ENCODE assay signal across 8 cellular contexts in genomic region chr22:43848366-43849171, GRCh38. TPM values are rescaled to one million over a fixed set of nuclear protein-coding genes. Genes with fewer than 3 reads are reported as not detected.
A peak's percentile ranks its signal among the peaks of the same experiment; 100 is the strongest.
DNase-seq lines count a peak whose midpoint lies in the region; ATAC-seq and TF ChIP-seq lines count a peak whose summit lies in the region.

No MANE protein-coding gene starts in this region.

- H4K91ac ChIP-seq in trophoblast cell (ENCODE audit: low read depth, low read length) = no peak overlapping the region

- H2AK5ac ChIP-seq in trophoblast cell (ENCODE audit: low read length) = no peak overlapping the region

- in situ Hi-C loops in Panc1 (cut with HindIII; ENCODE audit: low pct_unique_long_range_greater_than_20kb, low sequenced_read_pairs) = no loop called here

- no peaks in the 10 kb centered on the region for H3K4me1 ChIP-seq in GM23338 (ENCODE audit: insufficient read depth)
- H3K4me1 ChIP-seq in Panc1 (ENCODE audit: control insufficient read depth, insufficient read depth, low read length) = no peaks in the 10 kb centered on the region
- H3K4me1 ChIP-seq in left ventricle myocardium inferior = peaks cover 4% of the 10 kb centered on the region
- no peaks in the 10 kb centered on the region for H3K4me1 ChIP-seq in trophoblast cell (ENCODE audit: control insufficient read depth in 1 of 2, insufficient read depth in 2 of 2, low read length in 2 of 2)

- POLR2A ChIA-PET in Panc1 (lab: Charles Lee) = no interaction called here

- H3K18ac ChIP-seq in trophoblast cell (ENCODE audit: low read length) = no peak overlapping the region

- no peak overlapping the region for H4K8ac ChIP-seq in trophoblast cell (ENCODE audit: low read depth, low read length)

- no peak overlapping the region for H2AFZ ChIP-seq in GM23338
- H2AFZ ChIP-seq in trophoblast cell (ENCODE audit: insufficient read depth, low read length, poor library complexity) = no peak overlapping the region

- H3F3A ChIP-seq in GM23338 (replicated peaks; ENCODE audit: low read depth) = no peaks in the 10 kb centered on the region

- no peak overlapping the region for H3K4me3 Mint-ChIP-seq in GM23338

- BruUV-seq in Panc1 (replicated peaks; lab: Mats Ljungman, UMichigan) = no TSS peak

- no peaks in the 10 kb centered on the region for H3K9me2 ChIP-seq in GM23338 (ENCODE audit: insufficient read depth)

- peaks cover 7% of the 10 kb centered on the region for H3K27me3 Mint-ChIP-seq in GM23338 (ENCODE audit: insufficient read depth, low read depth, poor library complexity)

- no CpG with 5 or more reads among the region's 16 CpGs for WGBS in trophoblast cell (ENCODE audit: extremely low coverage, insufficient coverage, insufficient read length)

- H3K27ac ChIP-seq in 22Rv1 (no peak overlapping the region), GM23338 (ENCODE audit: low read depth) (no peak overlapping the region), Panc1 (ENCODE audit: low read length) (no peak overlapping the region), left ventricle myocardium inferior (replicated peaks) (no peak overlapping the region), trophoblast cell (ENCODE audit: low read depth, low read length) (no peak overlapping the region)

- H3K36me3 ChIP-seq in GM23338 (ENCODE audit: insufficient read depth) = no peaks in the 10 kb centered on the region
- no peaks in the 10 kb centered on the region for H3K36me3 ChIP-seq in Panc1 (ENCODE audit: control insufficient read depth, insufficient read depth, low read length)
- H3K36me3 ChIP-seq in left ventricle myocardium inferior = no peaks in the 10 kb centered on the region
- H3K36me3 ChIP-seq in trophoblast cell (ENCODE audit: control insufficient read depth in 1 of 2, insufficient read depth in 2 of 2, low read length in 2 of 2) = no peaks in the 10 kb centered on the region

- intact Hi-C loops in Panc1 (cut with micrococcal nuclease; ENCODE audit: unreplicated experiment) (no loop called here), left ventricle myocardium inferior (cut with micrococcal nuclease) (no loop called here)

- peaks cover 3% of the 10 kb centered on the region for H4K20me1 ChIP-seq in GM23338 (replicated peaks; ENCODE audit: insufficient read depth)

- H3K14ac ChIP-seq in trophoblast cell (ENCODE audit: low read length) = no peak overlapping the region

- H3K4me1 Mint-ChIP-seq in GM23338 = peaks cover 45% of the 10 kb centered on the region

- TF ChIP-seq CTCF in 22Rv1 (IDR thresholded peaks at IDR 0.05) (peak; percentile 62), GM23338 (conservative IDR thresholded peaks at IDR 0.05; ENCODE audit: low read depth in 2 of 2) (peak; percentile 42 to 56), Panc1 (IDR thresholded peaks at IDR 0.05) (no peak; the same call in 1 of the 2 replicates), left ventricle myocardium inferior (IDR thresholded peaks at IDR 0.05; ENCODE audit: borderline replicate concordance) (peak; percentile 64)

- H3K9ac ChIP-seq in trophoblast cell (ENCODE audit: low read length) = no peak overlapping the region

- H2BK5ac ChIP-seq in trophoblast cell (ENCODE audit: low read depth, low read length, poor library complexity) = no peak overlapping the region

- ATAC-seq in GM23338 = peak; percentile 55
- 0 out of 2 replicates have a peak, but pooled peaks have one; percentile 65 for ATAC-seq in Panc1
- no peak for ATAC-seq in HG03175 (IDR thresholded peaks at IDR 0.05; ENCODE audit: unreplicated experiment)
- ATAC-seq in HG03045 (IDR thresholded peaks at IDR 0.05; ENCODE audit: unreplicated experiment) = no peak

- H3K27me3 ChIP-seq in GM23338 (ENCODE audit: insufficient read depth) (no peaks in the 10 kb centered on the region), Panc1 (ENCODE audit: control insufficient read depth, insufficient read depth, low read length) (no peaks in the 10 kb centered on the region), left ventricle myocardium inferior (ENCODE audit: low read depth) (peaks cover 55% of the 10 kb centered on the region), trophoblast cell (ENCODE audit: insufficient read depth, low read length) (no peaks in the 10 kb centered on the region)

- H2BK12ac ChIP-seq in trophoblast cell (ENCODE audit: low read length) = no peak overlapping the region

- H3K4me3 ChIP-seq in GM23338 (no peak overlapping the region), Panc1 (ENCODE audit: low read depth in 2 of 2, low read length in 2 of 2) (no peak overlapping the region), left ventricle myocardium inferior (no peak overlapping the region), trophoblast cell (ENCODE audit: low read depth, low read length) (no peak overlapping the region)

- H3K79me1 ChIP-seq in trophoblast cell (ENCODE audit: low read length) = no peaks in the 10 kb centered on the region

- CTCF ChIA-PET in Panc1 (lab: Charles Lee) = no interaction called here

- H3K79me2 ChIP-seq in GM23338 (replicated peaks; ENCODE audit: insufficient read depth) (peaks cover 71% of the 10 kb centered on the region), trophoblast cell (ENCODE audit: control insufficient read depth, insufficient read depth, low read length, poor library complexity) (no peaks in the 10 kb centered on the region)

- H3K9me3 Mint-ChIP-seq in GM23338 = no peaks in the 10 kb centered on the region; the same call in 2 of the 3 replicates

- H3K4ac ChIP-seq in trophoblast cell (ENCODE audit: low read depth, low read length) = no peak overlapping the region

- no peak overlapping the region for H4K12ac ChIP-seq in trophoblast cell (ENCODE audit: low read depth, low read length)

- DNase-seq in GM23338 (ENCODE audit: low spot score) (peak; percentile 57), Panc1 (ENCODE audit: low read depth, low spot score) (no peak), left ventricle myocardium inferior (peak; percentile 36), trophoblast cell (no peak)
- no peak for DNase-seq in activated CD4-positive, alpha-beta T cell treated with anti-CD3 and anti-CD28 coated beads for 48 hours

- H2BK120ac ChIP-seq in trophoblast cell (ENCODE audit: insufficient read depth, low read length, poor library complexity) = no peak overlapping the region

- no peaks in the 10 kb centered on the region; the same call in 2 of the 3 replicates for H3K36me3 Mint-ChIP-seq in GM23338 (ENCODE audit: low read depth)

- no peak overlapping the region for H3K4me2 ChIP-seq in GM23338
- H3K4me2 ChIP-seq in trophoblast cell (ENCODE audit: low read length) = no peak overlapping the region

- H3K23ac ChIP-seq in trophoblast cell (ENCODE audit: low read length) = no peak overlapping the region

- H3K27ac Mint-ChIP-seq in GM23338 = peak overlapping the region; percentile 23; the same call in 1 of the 2 replicates

- H3K9me3 ChIP-seq in Panc1 (ENCODE audit: control insufficient read depth, insufficient read depth, low read depth, low read length) (no peaks in the 10 kb centered on the region), left ventricle myocardium inferior (replicated peaks) (no peaks in the 10 kb centered on the region), trophoblast cell (ENCODE audit: insufficient read depth, low read depth, low read length) (peaks cover 5% of the 10 kb centered on the region)

TF ChIP-seq in GM23338, 12 proteins besides CTCF, POLR2A, EP300 and RAD21 (continues in another document):
- TF ChIP-seq POLR2AphosphoS5 (IDR thresholded peaks at IDR 0.05; ENCODE audit: low read depth) (no peak), ZNF114 (CRISPR knock-in tag; IDR thresholded peaks at IDR 0.05) (no peak), STAT1 (IDR thresholded peaks at IDR 0.05; ENCODE audit: unreplicated experiment) (no peak), ZNF331 (CRISPR knock-in tag; IDR thresholded peaks at IDR 0.05; ENCODE audit: low read depth) (no peak), NANOG (IDR thresholded peaks at IDR 0.05; ENCODE audit: borderline replicate concordance) (no peak)
- TF ChIP-seq, protein P1, sequence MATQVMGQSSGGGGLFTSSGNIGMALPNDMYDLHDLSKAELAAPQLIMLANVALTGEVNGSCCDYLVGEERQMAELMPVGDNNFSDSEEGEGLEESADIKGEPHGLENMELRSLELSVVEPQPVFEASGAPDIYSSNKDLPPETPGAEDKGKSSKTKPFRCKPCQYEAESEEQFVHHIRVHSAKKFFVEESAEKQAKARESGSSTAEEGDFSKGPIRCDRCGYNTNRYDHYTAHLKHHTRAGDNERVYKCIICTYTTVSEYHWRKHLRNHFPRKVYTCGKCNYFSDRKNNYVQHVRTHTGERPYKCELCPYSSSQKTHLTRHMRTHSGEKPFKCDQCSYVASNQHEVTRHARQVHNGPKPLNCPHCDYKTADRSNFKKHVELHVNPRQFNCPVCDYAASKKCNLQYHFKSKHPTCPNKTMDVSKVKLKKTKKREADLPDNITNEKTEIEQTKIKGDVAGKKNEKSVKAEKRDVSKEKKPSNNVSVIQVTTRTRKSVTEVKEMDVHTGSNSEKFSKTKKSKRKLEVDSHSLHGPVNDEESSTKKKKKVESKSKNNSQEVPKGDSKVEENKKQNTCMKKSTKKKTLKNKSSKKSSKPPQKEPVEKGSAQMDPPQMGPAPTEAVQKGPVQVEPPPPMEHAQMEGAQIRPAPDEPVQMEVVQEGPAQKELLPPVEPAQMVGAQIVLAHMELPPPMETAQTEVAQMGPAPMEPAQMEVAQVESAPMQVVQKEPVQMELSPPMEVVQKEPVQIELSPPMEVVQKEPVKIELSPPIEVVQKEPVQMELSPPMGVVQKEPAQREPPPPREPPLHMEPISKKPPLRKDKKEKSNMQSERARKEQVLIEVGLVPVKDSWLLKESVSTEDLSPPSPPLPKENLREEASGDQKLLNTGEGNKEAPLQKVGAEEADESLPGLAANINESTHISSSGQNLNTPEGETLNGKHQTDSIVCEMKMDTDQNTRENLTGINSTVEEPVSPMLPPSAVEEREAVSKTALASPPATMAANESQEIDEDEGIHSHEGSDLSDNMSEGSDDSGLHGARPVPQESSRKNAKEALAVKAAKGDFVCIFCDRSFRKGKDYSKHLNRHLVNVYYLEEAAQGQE (IDR thresholded peaks at IDR 0.05; ENCODE audit: unreplicated experiment) = no peak

RNA-seq across cellular contexts. Expression of gene SULT4A1, which starts 13.7 kb away (rescaled TPM):
- total RNA-seq in GM23338 (2014; rRNA removed; shearing (Covaris generic)) = 5.2 and 7.8 TPM in 2 replicates
- polyA plus RNA-seq in GM23338 (2016; fragmentation: Nextera tagmentation; extraction: Ambion mirVana) = 4.3 and 4.7 TPM in 2 replicates
- total RNA-seq in Panc1 (2021; ENCODE audit: unreplicated experiment) (12.0 TPM), left ventricle myocardium inferior (0.08 TPM)
- 10.0 TPM for polyA plus RNA-seq in Panc1 (2012; ENCODE audit: insufficient read length)
- 0.25 and 0.46 TPM in 2 replicates for polyA plus RNA-seq in trophoblast cell (2013)

RNA-seq across cellular contexts. Expression of gene EFCAB6, which starts 36.5 kb away (rescaled TPM):
- 1.8 and 1.9 TPM in 2 replicates for total RNA-seq in GM23338 (2014; rRNA removed; shearing (Covaris generic))
- 1.1 and 1.2 TPM in 2 replicates for polyA plus RNA-seq in GM23338 (2016; fragmentation: Nextera tagmentation; extraction: Ambion mirVana)
- total RNA-seq in Panc1 (2021; ENCODE audit: unreplicated experiment) (0.21 TPM), left ventricle myocardium inferior (1.8 TPM)
- polyA plus RNA-seq in Panc1 (2012; ENCODE audit: insufficient read length) = 0.18 TPM
- 0.25 and 0.26 TPM in 2 replicates for polyA plus RNA-seq in trophoblast cell (2013)

RNA-seq across cellular contexts. Expression of gene PNPLA5, which starts 43.2 kb away (rescaled TPM):
- 5.9 and 6.8 TPM in 2 replicates for total RNA-seq in GM23338 (2014; rRNA removed; shearing (Covaris generic))
- 2.0 and 2.3 TPM in 2 replicates for polyA plus RNA-seq in GM23338 (2016; fragmentation: Nextera tagmentation; extraction: Ambion mirVana)
- total RNA-seq in Panc1 (2021; ENCODE audit: unreplicated experiment) = not detected
- 0.11 TPM for polyA plus RNA-seq in Panc1 (2012; ENCODE audit: insufficient read length)
- total RNA-seq in left ventricle myocardium inferior = not detected
- polyA plus RNA-seq in trophoblast cell (2013) = not detected in 2 replicates

Comparison
In these comparisons a context has a peak if more than half of its experiments do, and no peak if none do; other contexts are left out.
1. ATAC-seq: peak in GM23338 (single experiment) and Panc1 (single experiment); none in HG03175 (single experiment) and HG03045 (single experiment).
2. DNase-seq: peak in GM23338 (single experiment) and left ventricle myocardium inferior (single experiment); none in Panc1 (single experiment), trophoblast cell (0 of 2) and activated CD4-positive, alpha-beta T cell treated with anti-CD3 and anti-CD28 coated beads for 48 hours (single experiment).